ENCODE assay signal across 18 cellular contexts in genomic region chr15:67758610-67759300, GRCh38.
DNase-seq lines count a peak whose midpoint lies in the region; ATAC-seq and TF ChIP-seq lines count a peak whose summit lies in the region.
"Had no signal": no experiment of that assay in that cellular context is flagged by ENCODE, and none has a peak within 500 bp of the region (broad histone marks: within the 10 kb centered on the region; RNA-seq: fewer than 3 reads in every experiment).

No MANE protein-coding gene starts in this region.

- H4K20me1 ChIP-seq in DND-41 (ENCODE audit: insufficient read depth, low read length) = no peaks in the 10 kb centered on the region

- H3K4me3 Mint-ChIP-seq in CD4-positive, CD25-positive, alpha-beta regulatory T cell = peak overlapping the region in 2 of 4 donors; percentile 53 to 59
- peak overlapping the region; percentile 4 for H3K4me3 Mint-ChIP-seq in activated T-helper 1 cell treated with anti-CD3 and anti-CD28 coated beads, Interleukin-12 subunit alpha, Interleukin-12 subunit beta, Interleukin-2, Interleukin-4 antibody, amounts not matched to agents 30 ng/mL and 10 ng/mL and 1 ng/mL, durations not matched to agents 14 hours and 24 hours and 36 hours
- H3K4me3 Mint-ChIP-seq: H9 had no signal

- peaks cover 9% of the 10 kb centered on the region for H3K4me1 ChIP-seq in CD4-positive, CD25-positive, alpha-beta regulatory T cell (ENCODE audit: control insufficient read depth, insufficient read depth, low read length, poor library complexity, severe bottlenecking)
- peaks cover 49% of the 10 kb centered on the region for H3K4me1 ChIP-seq in DND-41 (ENCODE audit: insufficient read depth, low read length)

- H3K79me2 ChIP-seq in DND-41 (ENCODE audit: insufficient read depth, low read length) = no peaks in the 10 kb centered on the region

- H3K4me3 ChIP-seq in CD4-positive, CD25-positive, alpha-beta regulatory T cell (ENCODE audit: low read depth, low read length) = peak overlapping the region; percentile 27
- H3K4me3 ChIP-seq in DND-41 (ENCODE audit: low read depth in 1 of 2, low read length in 2 of 2) = no peak overlapping the region
- no peak overlapping the region for H3K4me3 ChIP-seq in fibroblast of the aortic adventitia (ENCODE audit: low read depth, low read length)
- no peak overlapping the region for H3K4me3 ChIP-seq in dorsolateral prefrontal cortex
- H3K4me3 ChIP-seq: upper lobe of right lung had no signal

- H3K9ac ChIP-seq in DND-41 (ENCODE audit: low read depth, low read length) = no peak overlapping the region

- H3K4me2 ChIP-seq in DND-41 (ENCODE audit: insufficient read depth, low read length) = peak overlapping the region; percentile 1; the same call in 1 of the 2 replicates

- peaks cover 4% of the 10 kb centered on the region for H3K36me3 Mint-ChIP-seq in CD4-positive, CD25-positive, alpha-beta regulatory T cell
- peaks cover 7% of the 10 kb centered on the region for H3K36me3 Mint-ChIP-seq in activated T-helper 1 cell treated with anti-CD3 and anti-CD28 coated beads, Interleukin-12 subunit alpha, Interleukin-12 subunit beta, Interleukin-2, Interleukin-4 antibody, amounts not matched to agents 30 ng/mL and 10 ng/mL and 1 ng/mL, durations not matched to agents 14 hours and 24 hours and 36 hours (ENCODE audit: low read depth)

- peaks cover 15 to 69% (median 36%) of the 10 kb centered on the region in 4 donors for H3K4me1 Mint-ChIP-seq in CD4-positive, CD25-positive, alpha-beta regulatory T cell
- peaks cover 67% of the 10 kb centered on the region for H3K4me1 Mint-ChIP-seq in activated T-helper 1 cell treated with anti-CD3 and anti-CD28 coated beads, Interleukin-12 subunit alpha, Interleukin-12 subunit beta, Interleukin-2, Interleukin-4 antibody, amounts not matched to agents 30 ng/mL and 10 ng/mL and 1 ng/mL, durations not matched to agents 14 hours and 24 hours and 36 hours (ENCODE audit: low read depth)

- H3K9me3 Mint-ChIP-seq in CD4-positive, CD25-positive, alpha-beta regulatory T cell = peaks cover 0 to 3% (median 0%) of the 10 kb centered on the region in 7 donors
- no peaks in the 10 kb centered on the region for H3K9me3 Mint-ChIP-seq in activated T-helper 1 cell treated with anti-CD3 and anti-CD28 coated beads, Interleukin-12 subunit alpha, Interleukin-12 subunit beta, Interleukin-2, Interleukin-4 antibody, amounts not matched to agents 30 ng/mL and 10 ng/mL and 1 ng/mL, durations not matched to agents 14 hours and 24 hours and 36 hours
- H3K9me3 Mint-ChIP-seq: H9 had no signal

- intact Hi-C loops in activated T-helper 1 cell treated with anti-CD3 and anti-CD28 coated beads, Interleukin-12 subunit alpha, Interleukin-12 subunit beta, Interleukin-2, Interleukin-4 antibody, amounts not matched to agents 30 ng/mL and 10 ng/mL and 1 ng/mL, durations not matched to agents 14 hours and 24 hours and 36 hours (cut with micrococcal nuclease) = no loop called here
- intact Hi-C loops in dorsolateral prefrontal cortex (cut with DNase I) = no loop called here

- no peaks in the 10 kb centered on the region for H3K36me3 ChIP-seq in CD4-positive, CD25-positive, alpha-beta regulatory T cell (ENCODE audit: control insufficient read depth, insufficient read depth, low read length)
- no peaks in the 10 kb centered on the region for H3K36me3 ChIP-seq in DND-41 (ENCODE audit: insufficient read depth, low read length)
- H3K36me3 ChIP-seq: upper lobe of right lung had no signal

- no peak overlapping the region for H3K27ac ChIP-seq in CD4-positive, CD25-positive, alpha-beta regulatory T cell (ENCODE audit: insufficient read depth, low read length, poor library complexity, severe bottlenecking)
- H3K27ac ChIP-seq in DND-41 (ENCODE audit: low read length) (0 out of 2 replicates have a peak overlapping the region, but pooled peaks have one; percentile 0), dorsolateral prefrontal cortex (no peak overlapping the region)
- H3K27ac ChIP-seq: upper lobe of right lung had no signal

- H3K9me3 ChIP-seq in CD4-positive, CD25-positive, alpha-beta regulatory T cell (ENCODE audit: control insufficient read depth in 2 of 2, low read length in 2 of 2) = no peaks in the 10 kb centered on the region
- no peaks in the 10 kb centered on the region for H3K9me3 ChIP-seq in DND-41 (ENCODE audit: insufficient read depth, low read length, severe bottlenecking)
- H3K9me3 ChIP-seq: upper lobe of right lung had no signal

- peak; percentile 60 to 66 for ATAC-seq in CD4-positive, CD25-positive, alpha-beta regulatory T cell (ENCODE audit: low read depth in 2 of 2)
- ATAC-seq in DND-41 (ENCODE audit: insufficient read depth, low read depth) (peak; percentile 94), GM18867 (IDR thresholded peaks at IDR 0.05; ENCODE audit: unreplicated experiment) (no peak)
- ATAC-seq: left colon, PC-3, upper lobe of right lung had no signal

- H3K27me3 Mint-ChIP-seq in CD4-positive, CD25-positive, alpha-beta regulatory T cell = no peaks in the 10 kb centered on the region
- peaks cover 11% of the 10 kb centered on the region for H3K27me3 Mint-ChIP-seq in activated T-helper 1 cell treated with anti-CD3 and anti-CD28 coated beads, Interleukin-12 subunit alpha, Interleukin-12 subunit beta, Interleukin-2, Interleukin-4 antibody, amounts not matched to agents 30 ng/mL and 10 ng/mL and 1 ng/mL, durations not matched to agents 14 hours and 24 hours and 36 hours (ENCODE audit: insufficient read depth)
- H3K27me3 Mint-ChIP-seq: progenitor cell of endocrine pancreas had no signal

- H3K27ac Mint-ChIP-seq in CD4-positive, CD25-positive, alpha-beta regulatory T cell = peak overlapping the region; percentile 1 to 88 (median 70)
- H3K27ac Mint-ChIP-seq in activated T-helper 1 cell treated with anti-CD3 and anti-CD28 coated beads, Interleukin-12 subunit alpha, Interleukin-12 subunit beta, Interleukin-2, Interleukin-4 antibody, amounts not matched to agents 30 ng/mL and 10 ng/mL and 1 ng/mL, durations not matched to agents 14 hours and 24 hours and 36 hours = no peak overlapping the region
- H3K27ac Mint-ChIP-seq: H9 had no signal

- no peaks in the 10 kb centered on the region for H3K27me3 ChIP-seq in CD4-positive, CD25-positive, alpha-beta regulatory T cell (ENCODE audit: control insufficient read depth, insufficient read depth, low read length)
- H3K27me3 ChIP-seq in DND-41 (ENCODE audit: insufficient read depth, low read length, poor library complexity) (no peaks in the 10 kb centered on the region), dorsolateral prefrontal cortex (no peaks in the 10 kb centered on the region)
- H3K27me3 ChIP-seq: upper lobe of right lung had no signal

- TF ChIP-seq CTCF in DND-41 (IDR thresholded peaks at IDR 0.05; ENCODE audit: borderline replicate concordance, extremely low read depth, low read length, poor library complexity, severe bottlenecking) = no peak
- TF ChIP-seq CTCF in fibroblast of the aortic adventitia (IDR thresholded peaks at IDR 0.05; ENCODE audit: insufficient read depth, low read length) = no peak
- TF ChIP-seq CTCF in dorsolateral prefrontal cortex (IDR thresholded peaks at IDR 0.05 in 54 of 56, conservative IDR thresholded peaks at IDR 0.05 in 2 of 56; ENCODE audit: low read depth in 1 of 56, partially characterized antibody in 56 of 56) = no peak
- no peak for TF ChIP-seq CTCF in GM20000 (IDR thresholded peaks at IDR 0.05; ENCODE audit: extremely low read depth, missing control alignments)

- DNase-seq in CD4-positive, CD25-positive, alpha-beta regulatory T cell = peak in 2 of 3 donors; percentile 46 to 55
- DNase-seq in DND-41 (no peak), fibroblast of the aortic adventitia (ENCODE audit: low read depth) (peak; percentile 50), inferior parietal cortex (ENCODE audit: extremely low spot score) (no peak), dorsolateral prefrontal cortex (no peak), GM20000 (ENCODE audit: low spot score) (no peak)
- DNase-seq in activated T-helper 1 cell treated with anti-CD3 and anti-CD28 coated beads, Interleukin-12 subunit alpha, Interleukin-12 subunit beta, Interleukin-2, Interleukin-4 antibody, amounts not matched to agents 30 ng/mL and 10 ng/mL and 1 ng/mL, durations not matched to agents 14 hours and 24 hours and 36 hours (ENCODE audit: low spot score) = no peak
- DNase-seq: GF-D8, H9, Kasumi-1, left colon, NCI-H1105, NCI-H2107, PC-3, SHP77 treated with DMSO at 0.1 percent for 48 hours, upper lobe of right lung had no signal

- no peak overlapping the region for H2AFZ ChIP-seq in DND-41 (ENCODE audit: low read depth, low read length)

Comparison
In these comparisons a context has a peak if more than half of its experiments do, and no peak if none do; other contexts are left out.
1. DNase-seq: peak in CD4-positive, CD25-positive, alpha-beta regulatory T cell (2 of 3) and fibroblast of the aortic adventitia (single experiment); none in DND-41 (single experiment), activated T-helper 1 cell treated with anti-CD3 and anti-CD28 coated beads, Interleukin-12 subunit alpha, Interleukin-12 subunit beta, Interleukin-2, Interleukin-4 antibody, amounts not matched to agents 30 ng/mL and 10 ng/mL and 1 ng/mL, durations not matched to agents 14 hours and 24 hours and 36 hours (single experiment), inferior parietal cortex (single experiment), dorsolateral prefrontal cortex (0 of 10) and GM20000 (single experiment).